Comparison of ENCODE assay signal across 20 cellular contexts in genomic region chr15:98815207-98815606, GRCh38.
DNase-seq lines count a peak whose midpoint lies in the region; ATAC-seq and TF ChIP-seq lines count a peak whose summit lies in the region.
"Had no signal": no experiment of that assay in that cellular context is flagged by ENCODE, and none has a peak within 500 bp of the region (broad histone marks: within the 10 kb centered on the region; RNA-seq: fewer than 3 reads in every experiment).

No MANE protein-coding gene starts in this region.

- peaks cover 19% of the 10 kb centered on the region for H3K36me3 Mint-ChIP-seq in activated naive CD8-positive, alpha-beta T cell treated with anti-CD3 and anti-CD28 coated beads, Interleukin-2, amount 50 U/mL, for 24 hours (ENCODE audit: low read depth)

- H3K4me1 ChIP-seq in testis, result peaks cover 3% of the 10 kb centered on the region
- H3K4me1 ChIP-seq: gastroesophageal sphincter, uterus had no signal

- no peaks in the 10 kb centered on the region for H3K27me3 Mint-ChIP-seq in activated naive CD8-positive, alpha-beta T cell treated with anti-CD3 and anti-CD28 coated beads, Interleukin-2, amount 50 U/mL, for 24 hours
- H3K27me3 Mint-ChIP-seq: activated T-cell treated with anti-CD3 and anti-CD28 coated beads, Interleukin-2, amount 50 U/mL, for 24 hours had no signal

- H3K27me3 ChIP-seq in testis, result no peaks in the 10 kb centered on the region
- H3K27me3 ChIP-seq: esophagus squamous epithelium, gastroesophageal sphincter, uterus had no signal

- H3K36me3 ChIP-seq in testis (ENCODE audit: low read depth, missing control alignments), result no peaks in the 10 kb centered on the region
- H3K36me3 ChIP-seq: esophagus squamous epithelium, gastroesophageal sphincter, uterus had no signal

- WGBS in testis, 2 donors, result 62 to 70% methylated on average over 5 of the region's 5 CpGs

- H3K4me3 Mint-ChIP-seq in activated naive CD8-positive, alpha-beta T cell treated with anti-CD3 and anti-CD28 coated beads, Interleukin-2, amount 50 U/mL, for 24 hours, result no peak overlapping the region
- H3K4me3 Mint-ChIP-seq: activated T-cell treated with anti-CD3 and anti-CD28 coated beads, Interleukin-2, amount 50 U/mL, for 24 hours; CD8-positive, alpha-beta memory T cell; memory B cell had no signal

- ATAC-seq in activated naive CD8-positive, alpha-beta T cell treated with anti-CD3 and anti-CD28 coated beads, Interleukin-2, amount 50 U/mL, for 24 hours, result no peak
- ATAC-seq: activated CD4-positive, CD25-positive, alpha-beta regulatory T cell treated with anti-CD3 and anti-CD28 coated beads, Interleukin-2, amount 50 U/mL, for 24 hours; gastroesophageal sphincter had no signal

- DNase-seq in RPMI7951 (ENCODE audit: low read depth) (peak; percentile 51), medulla oblongata (ENCODE audit: extremely low spot score) (peak; percentile 89), testis (peak; percentile 61), SW 1271 (lab: John Stamatoyannopoulos, UW) (no peak), GF-D8 (lab: John Stamatoyannopoulos, UW) (no peak)
- no peak for DNase-seq in activated naive CD8-positive, alpha-beta T cell treated with anti-CD3 and anti-CD28 coated beads, Interleukin-2, amount 50 U/mL, for 24 hours
- DNase-seq: activated naive CD4-positive, alpha-beta T cell treated with Interleukin-2 at 50 U/mL for 16 hours; activated T-cell treated with anti-CD3 and anti-CD28 coated beads, Interleukin-2, amount 50 U/mL, for 24 hours; amniotic stem cell; CD8-positive, alpha-beta memory T cell; effector memory CD4-positive, alpha-beta T cell; esophagus squamous epithelium; Kasumi-1; NCI-H187; NCI-H69; uterus had no signal

- no peaks in the 10 kb centered on the region for H3K9me3 ChIP-seq in testis
- H3K9me3 ChIP-seq: esophagus squamous epithelium, gastroesophageal sphincter, uterus had no signal

- TF ChIP-seq CTCF in testis (IDR thresholded peaks at IDR 0.05), result no peak

- H3K27ac ChIP-seq in cingulate gyrus (ENCODE audit: low read depth, low read length) (peak overlapping the region; percentile 76), testis (peak overlapping the region; percentile 11 to 22)
- H3K27ac ChIP-seq: esophagus squamous epithelium, gastroesophageal sphincter, uterus had no signal

- no peak overlapping the region for H3K27ac Mint-ChIP-seq in activated naive CD8-positive, alpha-beta T cell treated with anti-CD3 and anti-CD28 coated beads, Interleukin-2, amount 50 U/mL, for 24 hours
- H3K27ac Mint-ChIP-seq: activated T-cell treated with anti-CD3 and anti-CD28 coated beads, Interleukin-2, amount 50 U/mL, for 24 hours; CD8-positive, alpha-beta memory T cell; memory B cell had no signal

- intact Hi-C loops in testis (cut with DNase I; ENCODE audit: low total_unique reads), result no loop called here

- H3K4me1 Mint-ChIP-seq in activated naive CD8-positive, alpha-beta T cell treated with anti-CD3 and anti-CD28 coated beads, Interleukin-2, amount 50 U/mL, for 24 hours, result peaks cover 2% of the 10 kb centered on the region
- H3K4me1 Mint-ChIP-seq: CD8-positive, alpha-beta memory T cell; memory B cell had no signal

- no peak for TF ChIP-seq POLR2A in testis (IDR thresholded peaks at IDR 0.05)

- no peak overlapping the region for H3K4me3 ChIP-seq in testis
- H3K4me3 ChIP-seq: esophagus squamous epithelium, gastroesophageal sphincter, uterus had no signal

- peaks cover 8% of the 10 kb centered on the region for H3K9me3 Mint-ChIP-seq in activated naive CD8-positive, alpha-beta T cell treated with anti-CD3 and anti-CD28 coated beads, Interleukin-2, amount 50 U/mL, for 24 hours

Comparison
In these comparisons a context has a peak if more than half of its experiments do, and no peak if none do; other contexts are left out.
1. DNase-seq: peak in RPMI7951 (single experiment), medulla oblongata (single experiment) and testis (single experiment); none in activated naive CD8-positive, alpha-beta T cell treated with anti-CD3 and anti-CD28 coated beads, Interleukin-2, amount 50 U/mL, for 24 hours (single experiment), SW 1271 (0 of 2) and GF-D8 (single experiment).